ENCODE assay signal across 8 cellular contexts in genomic region chr19:5536337-5536894, GRCh38. TPM values are rescaled to one million over a fixed set of nuclear protein-coding genes. Genes with fewer than 3 reads are reported as not detected.
DNase-seq lines count a peak whose midpoint lies in the region; ATAC-seq lines count a peak whose summit lies in the region.

No MANE protein-coding gene starts in this region.

- ATAC-seq in GM18511 (IDR thresholded peaks at IDR 0.05; ENCODE audit: unreplicated experiment) (no peak), HG02840 (IDR thresholded peaks at IDR 0.05; ENCODE audit: low FRiP score, unreplicated experiment) (no peak)

- DNase-seq in DMS79 treated with DMSO at 0.1 percent for 48 hours (lab: John Stamatoyannopoulos, UW) (peak; percentile 35), NCI-H510A (lab: John Stamatoyannopoulos, UW) (peak; percentile 50), fibroblast of peridontal ligament (ENCODE audit: extremely low read depth) (peak; percentile 11), occipital lobe (lab: John Stamatoyannopoulos, UW) (peak; percentile 21), NK-92 (lab: John Stamatoyannopoulos, UW; ENCODE audit: unreplicated experiment) (no peak), NOMO-1 treated with dmso at 0.1 percent for 144 hours (lab: John Stamatoyannopoulos, UW; ENCODE audit: unreplicated experiment) (no peak)

RNA-seq across cellular contexts. Expression of gene TINCR, which starts 31.3 kb away (rescaled TPM):
- 0.31 TPM for total RNA-seq in occipital lobe

Comparison
In these comparisons a context has a peak if more than half of its experiments do, and no peak if none do; other contexts are left out.
1. DNase-seq: peak in DMS79 treated with DMSO at 0.1 percent for 48 hours (single experiment), NCI-H510A (single experiment), fibroblast of peridontal ligament (single experiment) and occipital lobe (single experiment); none in NK-92 (single experiment) and NOMO-1 treated with dmso at 0.1 percent for 144 hours (single experiment).